1 cellular context compared by ENCODE assay signal in genomic region chr19:30682576-30683536, GRCh38.
TF ChIP-seq lines count a peak whose summit lies in the region.

No MANE protein-coding gene starts in this region.

TF ChIP-seq in K562, 482 proteins besides CTCF, POLR2A, EP300 and RAD21 (continued from another document):
- TF ChIP-seq USF2 (CRISPR knock-in tag; IDR thresholded peaks at IDR 0.05) (no peak), STAG1 (CRISPR knock-in tag; IDR thresholded peaks at IDR 0.05; ENCODE audit: borderline replicate concordance) (peak; percentile 60; the same call in 1 of the 2 replicates), SMC3 (conservative IDR thresholded peaks at IDR 0.05; ENCODE audit: insufficient read depth, low read depth, low read length) (peak; percentile 45; the same call in 1 of the 2 replicates), CBFB (CRISPR knock-in tag; IDR thresholded peaks at IDR 0.05) (no peak), BCL6 (CRISPR knock-in tag; IDR thresholded peaks at IDR 0.05) (no peak), YY1 (IDR thresholded peaks at IDR 0.05; ENCODE audit: borderline replicate concordance in 1 of 3, control insufficient read depth in 1 of 3, extremely low read depth in 1 of 3, insufficient read depth in 3 of 3, insufficient read length in 1 of 3, insufficient replicate concordance in 2 of 3, low read depth in 1 of 3, low read length in 2 of 3) (peak in 1 of 3 experiments; percentile 22), JUND (IDR thresholded peaks at IDR 0.05; ENCODE audit: borderline replicate concordance, low read depth, low read length) (peak; percentile 61), JUND (tag; IDR thresholded peaks at IDR 0.05; ENCODE audit: borderline replicate concordance, low read depth, low read length) (no peak), ZNF124 (CRISPR knock-in tag; IDR thresholded peaks at IDR 0.05) (no peak), MCM3 (IDR thresholded peaks at IDR 0.05) (no peak), MGA (IDR thresholded peaks at IDR 0.05) (no peak), E2F3 (CRISPR knock-in tag; IDR thresholded peaks at IDR 0.05) (no peak), ETV5 (CRISPR knock-in tag; IDR thresholded peaks at IDR 0.05; ENCODE audit: low read depth) (no peak), ZNF408 (CRISPR knock-in tag; IDR thresholded peaks at IDR 0.05; ENCODE audit: low read depth) (no peak), CBX5 (IDR thresholded peaks at IDR 0.05; ENCODE audit: borderline replicate concordance, low read depth) (no peak), RFX1 (IDR thresholded peaks at IDR 0.05) (peak; percentile 58), LCOR (CRISPR knock-in tag; IDR thresholded peaks at IDR 0.05) (no peak), NFATC3 (IDR thresholded peaks at IDR 0.05) (no peak), PYGO2 (tag; IDR thresholded peaks at IDR 0.05) (no peak)
- TF ChIP-seq, protein P1, sequence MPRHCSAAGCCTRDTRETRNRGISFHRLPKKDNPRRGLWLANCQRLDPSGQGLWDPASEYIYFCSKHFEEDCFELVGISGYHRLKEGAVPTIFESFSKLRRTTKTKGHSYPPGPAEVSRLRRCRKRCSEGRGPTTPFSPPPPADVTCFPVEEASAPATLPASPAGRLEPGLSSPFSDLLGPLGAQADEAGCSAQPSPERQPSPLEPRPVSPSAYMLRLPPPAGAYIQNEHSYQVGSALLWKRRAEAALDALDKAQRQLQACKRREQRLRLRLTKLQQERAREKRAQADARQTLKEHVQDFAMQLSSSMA (CRISPR knock-in tag; IDR thresholded peaks at IDR 0.05): no peak
- TF ChIP-seq, protein P2, sequence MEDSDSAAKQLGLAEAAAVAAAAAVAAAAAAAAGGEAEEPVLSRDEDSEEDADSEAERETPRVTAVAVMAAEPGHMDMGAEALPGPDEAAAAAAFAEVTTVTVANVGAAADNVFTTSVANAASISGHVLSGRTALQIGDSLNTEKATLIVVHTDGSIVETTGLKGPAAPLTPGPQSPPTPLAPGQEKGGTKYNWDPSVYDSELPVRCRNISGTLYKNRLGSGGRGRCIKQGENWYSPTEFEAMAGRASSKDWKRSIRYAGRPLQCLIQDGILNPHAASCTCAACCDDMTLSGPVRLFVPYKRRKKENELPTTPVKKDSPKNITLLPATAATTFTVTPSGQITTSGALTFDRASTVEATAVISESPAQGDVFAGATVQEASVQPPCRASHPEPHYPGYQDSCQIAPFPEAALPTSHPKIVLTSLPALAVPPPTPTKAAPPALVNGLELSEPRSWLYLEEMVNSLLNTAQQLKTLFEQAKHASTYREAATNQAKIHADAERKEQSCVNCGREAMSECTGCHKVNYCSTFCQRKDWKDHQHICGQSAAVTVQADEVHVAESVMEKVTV (CRISPR knock-in tag; IDR thresholded peaks at IDR 0.05): peak; percentile 55
- TF ChIP-seq, protein P3, sequence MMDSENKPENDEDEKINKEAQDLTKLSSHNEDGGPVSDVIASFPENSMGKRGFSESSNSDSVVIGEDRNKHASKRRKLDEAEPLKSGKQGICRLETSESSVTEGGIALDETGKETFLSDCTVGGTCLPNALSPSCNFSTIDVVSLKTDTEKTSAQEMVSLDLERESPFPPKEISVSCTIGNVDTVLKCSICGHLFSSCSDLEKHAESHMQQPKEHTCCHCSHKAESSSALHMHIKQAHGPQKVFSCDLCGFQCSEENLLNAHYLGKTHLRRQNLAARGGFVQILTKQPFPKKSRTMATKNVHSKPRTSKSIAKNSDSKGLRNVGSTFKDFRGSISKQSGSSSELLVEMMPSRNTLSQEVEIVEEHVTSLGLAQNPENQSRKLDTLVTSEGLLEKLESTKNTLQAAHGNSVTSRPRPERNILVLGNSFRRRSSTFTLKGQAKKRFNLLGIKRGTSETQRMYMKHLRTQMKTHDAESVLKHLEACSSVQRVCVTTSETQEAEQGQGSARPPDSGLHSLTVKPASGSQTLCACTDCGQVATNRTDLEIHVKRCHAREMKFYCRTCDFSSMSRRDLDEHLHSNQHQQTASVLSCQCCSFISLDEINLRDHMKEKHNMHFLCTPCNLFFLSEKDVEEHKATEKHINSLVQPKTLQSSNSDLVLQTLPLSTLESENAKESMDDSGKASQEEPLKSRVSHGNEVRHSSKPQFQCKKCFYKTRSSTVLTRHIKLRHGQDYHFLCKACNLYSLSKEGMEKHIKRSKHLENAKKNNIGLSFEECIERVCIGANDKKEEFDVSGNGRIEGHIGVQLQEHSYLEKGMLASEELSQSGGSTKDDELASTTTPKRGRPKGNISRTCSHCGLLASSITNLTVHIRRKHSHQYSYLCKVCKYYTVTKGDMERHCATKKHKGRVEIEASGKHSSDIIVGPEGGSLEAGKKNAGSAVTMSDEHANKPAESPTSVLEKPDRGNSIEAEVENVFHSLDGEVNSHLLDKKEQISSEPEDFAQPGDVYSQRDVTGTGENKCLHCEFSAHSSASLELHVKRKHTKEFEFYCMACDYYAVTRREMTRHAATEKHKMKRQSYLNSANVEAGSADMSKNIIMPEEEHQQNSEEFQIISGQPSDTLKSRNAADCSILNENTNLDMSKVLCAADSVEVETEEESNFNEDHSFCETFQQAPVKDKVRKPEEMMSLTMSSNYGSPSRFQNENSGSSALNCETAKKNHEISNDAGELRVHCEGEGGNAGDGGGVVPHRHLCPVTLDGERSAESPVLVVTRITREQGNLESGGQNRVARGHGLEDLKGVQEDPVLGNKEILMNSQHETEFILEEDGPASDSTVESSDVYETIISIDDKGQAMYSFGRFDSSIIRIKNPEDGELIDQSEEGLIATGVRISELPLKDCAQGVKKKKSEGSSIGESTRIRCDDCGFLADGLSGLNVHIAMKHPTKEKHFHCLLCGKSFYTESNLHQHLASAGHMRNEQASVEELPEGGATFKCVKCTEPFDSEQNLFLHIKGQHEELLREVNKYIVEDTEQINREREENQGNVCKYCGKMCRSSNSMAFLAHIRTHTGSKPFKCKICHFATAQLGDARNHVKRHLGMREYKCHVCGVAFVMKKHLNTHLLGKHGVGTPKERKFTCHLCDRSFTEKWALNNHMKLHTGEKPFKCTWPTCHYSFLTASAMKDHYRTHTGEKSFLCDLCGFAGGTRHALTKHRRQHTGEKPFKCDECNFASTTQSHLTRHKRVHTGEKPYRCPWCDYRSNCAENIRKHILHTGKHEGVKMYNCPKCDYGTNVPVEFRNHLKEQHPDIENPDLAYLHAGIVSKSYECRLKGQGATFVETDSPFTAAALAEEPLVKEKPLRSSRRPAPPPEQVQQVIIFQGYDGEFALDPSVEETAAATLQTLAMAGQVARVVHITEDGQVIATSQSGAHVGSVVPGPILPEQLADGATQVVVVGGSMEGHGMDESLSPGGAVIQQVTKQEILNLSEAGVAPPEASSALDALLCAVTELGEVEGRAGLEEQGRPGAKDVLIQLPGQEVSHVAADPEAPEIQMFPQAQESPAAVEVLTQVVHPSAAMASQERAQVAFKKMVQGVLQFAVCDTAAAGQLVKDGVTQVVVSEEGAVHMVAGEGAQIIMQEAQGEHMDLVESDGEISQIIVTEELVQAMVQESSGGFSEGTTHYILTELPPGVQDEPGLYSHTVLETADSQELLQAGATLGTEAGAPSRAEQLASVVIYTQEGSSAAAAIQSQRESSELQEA (IDR thresholded peaks at IDR 0.05; ENCODE audit: low read depth): no peak
